Comparison of ENCODE assay signal across 1 cellular context in the genomic region with DNA sequence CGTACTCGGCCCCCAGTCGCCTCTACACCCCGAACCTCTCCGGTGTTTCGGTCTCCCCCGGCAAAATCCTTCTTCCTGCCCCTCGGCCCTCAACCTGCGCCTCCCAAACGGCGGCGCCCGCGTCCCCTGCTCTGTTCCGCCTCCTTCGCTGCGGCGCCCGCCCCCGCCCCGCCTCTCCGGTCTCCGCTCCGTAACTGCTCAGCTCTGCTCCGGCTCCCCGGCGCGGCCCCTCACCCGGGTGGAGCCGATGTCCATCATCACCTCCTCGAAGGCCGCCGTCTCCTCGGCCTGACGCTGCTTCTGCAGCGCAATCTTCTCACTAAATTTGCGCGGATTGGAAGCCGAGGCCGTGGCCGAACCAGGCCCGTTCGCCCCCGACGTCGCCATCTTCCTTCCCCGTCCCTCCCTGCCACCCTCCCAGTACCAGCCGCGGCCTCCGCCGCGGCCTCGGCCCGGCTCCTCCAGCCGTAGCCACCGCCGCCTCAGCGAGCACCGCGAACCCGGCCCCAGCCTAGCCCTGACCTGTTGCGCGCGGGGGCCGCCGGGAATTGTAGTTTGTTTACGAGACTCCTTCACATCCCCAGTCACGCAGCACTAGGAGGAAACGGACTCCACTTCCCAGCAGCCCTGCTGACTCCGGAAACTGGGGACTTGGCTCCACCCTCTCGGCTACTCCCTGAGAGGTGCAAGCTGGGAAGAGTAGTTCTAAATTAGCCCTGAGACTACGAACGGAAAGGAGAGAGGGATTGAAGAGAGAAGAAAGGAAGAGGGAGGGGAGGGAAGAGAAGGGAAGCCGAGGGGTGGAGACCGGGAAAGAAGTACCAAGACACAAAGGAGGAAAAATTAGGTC.
A peak's percentile ranks its signal among the peaks of the same experiment; 100 is the strongest.
TF ChIP-seq lines count a peak whose summit lies in the region.

A gene with protein sequence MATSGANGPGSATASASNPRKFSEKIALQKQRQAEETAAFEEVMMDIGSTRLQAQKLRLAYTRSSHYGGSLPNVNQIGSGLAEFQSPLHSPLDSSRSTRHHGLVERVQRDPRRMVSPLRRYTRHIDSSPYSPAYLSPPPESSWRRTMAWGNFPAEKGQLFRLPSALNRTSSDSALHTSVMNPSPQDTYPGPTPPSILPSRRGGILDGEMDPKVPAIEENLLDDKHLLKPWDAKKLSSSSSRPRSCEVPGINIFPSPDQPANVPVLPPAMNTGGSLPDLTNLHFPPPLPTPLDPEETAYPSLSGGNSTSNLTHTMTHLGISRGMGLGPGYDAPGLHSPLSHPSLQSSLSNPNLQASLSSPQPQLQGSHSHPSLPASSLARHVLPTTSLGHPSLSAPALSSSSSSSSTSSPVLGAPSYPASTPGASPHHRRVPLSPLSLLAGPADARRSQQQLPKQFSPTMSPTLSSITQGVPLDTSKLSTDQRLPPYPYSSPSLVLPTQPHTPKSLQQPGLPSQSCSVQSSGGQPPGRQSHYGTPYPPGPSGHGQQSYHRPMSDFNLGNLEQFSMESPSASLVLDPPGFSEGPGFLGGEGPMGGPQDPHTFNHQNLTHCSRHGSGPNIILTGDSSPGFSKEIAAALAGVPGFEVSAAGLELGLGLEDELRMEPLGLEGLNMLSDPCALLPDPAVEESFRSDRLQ (minus strand): TSS at position 502 of the 850 bp plus-strand sequence. CDS start 115 bp downstream, at position 387.

TF ChIP-seq in HepG2, 621 proteins besides CTCF, POLR2A, EP300 and RAD21 (continued from another document and continues in another):
- TF ChIP-seq ZBTB40 (IDR thresholded peaks at IDR 0.05) (0 out of 2 replicates have a peak, but pooled peaks have one; percentile 17), ZBTB40 (CRISPR knock-in tag; IDR thresholded peaks at IDR 0.05) (peak; percentile 57), SALL2 (CRISPR knock-in tag; IDR thresholded peaks at IDR 0.05) (peak; percentile 2; the same call in 1 of the 2 replicates), ZNF644 (CRISPR knock-in tag; IDR thresholded peaks at IDR 0.05; ENCODE audit: low read depth) (no peak), PAWR (CRISPR knock-in tag; IDR thresholded peaks at IDR 0.05; ENCODE audit: borderline replicate concordance) (no peak), TGIF2 (CRISPR knock-in tag; IDR thresholded peaks at IDR 0.05) (no peak), IRX3 (CRISPR knock-in tag; IDR thresholded peaks at IDR 0.05; ENCODE audit: borderline replicate concordance, low read depth) (no peak), ZNF746 (CRISPR knock-in tag; IDR thresholded peaks at IDR 0.05) (no peak; the same call in 1 of the 2 replicates), ZNF75D (CRISPR knock-in tag; IDR thresholded peaks at IDR 0.05; ENCODE audit: borderline replicate concordance) (no peak), NCOR1 (IDR thresholded peaks at IDR 0.05; ENCODE audit: borderline replicate concordance, low read length) (no peak), CCDC6 (CRISPR knock-in tag; IDR thresholded peaks at IDR 0.05) (0 out of 2 replicates have a peak, but pooled peaks have one; percentile 71), ZBTB7B (CRISPR knock-in tag; IDR thresholded peaks at IDR 0.05) (no peak), ZMYM3 (CRISPR knock-in tag; IDR thresholded peaks at IDR 0.05) (no peak), MEIS2 (CRISPR knock-in tag; IDR thresholded peaks at IDR 0.05) (peak; percentile 63; the same call in 1 of the 2 replicates), IRF1 (CRISPR knock-in tag; IDR thresholded peaks at IDR 0.05; ENCODE audit: low read depth) (no peak), ZNF747 (CRISPR knock-in tag; IDR thresholded peaks at IDR 0.05; ENCODE audit: borderline replicate concordance) (no peak), ZNF17 (CRISPR knock-in tag; IDR thresholded peaks at IDR 0.05) (no peak), TARDBP (CRISPR knock-in tag; IDR thresholded peaks at IDR 0.05) (peak; percentile 86), MIER3 (CRISPR knock-in tag; IDR thresholded peaks at IDR 0.05; ENCODE audit: borderline replicate concordance) (0 out of 2 replicates have a peak, but pooled peaks have one; percentile 56), ZNF382 (CRISPR knock-in tag; IDR thresholded peaks at IDR 0.05; ENCODE audit: borderline replicate concordance) (no peak), ZBTB49 (CRISPR knock-in tag; IDR thresholded peaks at IDR 0.05; ENCODE audit: borderline replicate concordance) (no peak), ZNF326 (CRISPR knock-in tag; IDR thresholded peaks at IDR 0.05; ENCODE audit: borderline replicate concordance) (no peak), SOX13 (IDR thresholded peaks at IDR 0.05) (no peak; the same call in 1 of the 2 replicates), SOX13 (CRISPR knock-in tag; conservative IDR thresholded peaks at IDR 0.05 in 1 of 2, IDR thresholded peaks at IDR 0.05 in 1 of 2) (0 out of 4 replicates have a peak, but pooled peaks of 1 of the 2 experiments have one; percentile 7), HNF4A (CRISPR knock-in tag; IDR thresholded peaks at IDR 0.05) (no peak), ZNF546 (CRISPR knock-in tag; conservative IDR thresholded peaks at IDR 0.05) (no peak), ZNF629 (CRISPR knock-in tag; conservative IDR thresholded peaks at IDR 0.05) (0 out of 2 replicates have a peak, but pooled peaks have one; percentile 31), MEIS1 (CRISPR knock-in tag; IDR thresholded peaks at IDR 0.05; ENCODE audit: borderline replicate concordance) (peak; percentile 32; the same call in 1 of the 2 replicates), MLX (CRISPR knock-in tag; IDR thresholded peaks at IDR 0.05) (no peak), TEAD3 (CRISPR knock-in tag; optimal IDR thresholded peaks at IDR 0.05; ENCODE audit: borderline replicate concordance) (no peak), ZNF350 (CRISPR knock-in tag; IDR thresholded peaks at IDR 0.05; ENCODE audit: borderline replicate concordance, low read depth) (0 out of 2 replicates have a peak, but pooled peaks have one; percentile 41), NBN (conservative IDR thresholded peaks at IDR 0.05) (no peak)
- TF ChIP-seq, protein P1, sequence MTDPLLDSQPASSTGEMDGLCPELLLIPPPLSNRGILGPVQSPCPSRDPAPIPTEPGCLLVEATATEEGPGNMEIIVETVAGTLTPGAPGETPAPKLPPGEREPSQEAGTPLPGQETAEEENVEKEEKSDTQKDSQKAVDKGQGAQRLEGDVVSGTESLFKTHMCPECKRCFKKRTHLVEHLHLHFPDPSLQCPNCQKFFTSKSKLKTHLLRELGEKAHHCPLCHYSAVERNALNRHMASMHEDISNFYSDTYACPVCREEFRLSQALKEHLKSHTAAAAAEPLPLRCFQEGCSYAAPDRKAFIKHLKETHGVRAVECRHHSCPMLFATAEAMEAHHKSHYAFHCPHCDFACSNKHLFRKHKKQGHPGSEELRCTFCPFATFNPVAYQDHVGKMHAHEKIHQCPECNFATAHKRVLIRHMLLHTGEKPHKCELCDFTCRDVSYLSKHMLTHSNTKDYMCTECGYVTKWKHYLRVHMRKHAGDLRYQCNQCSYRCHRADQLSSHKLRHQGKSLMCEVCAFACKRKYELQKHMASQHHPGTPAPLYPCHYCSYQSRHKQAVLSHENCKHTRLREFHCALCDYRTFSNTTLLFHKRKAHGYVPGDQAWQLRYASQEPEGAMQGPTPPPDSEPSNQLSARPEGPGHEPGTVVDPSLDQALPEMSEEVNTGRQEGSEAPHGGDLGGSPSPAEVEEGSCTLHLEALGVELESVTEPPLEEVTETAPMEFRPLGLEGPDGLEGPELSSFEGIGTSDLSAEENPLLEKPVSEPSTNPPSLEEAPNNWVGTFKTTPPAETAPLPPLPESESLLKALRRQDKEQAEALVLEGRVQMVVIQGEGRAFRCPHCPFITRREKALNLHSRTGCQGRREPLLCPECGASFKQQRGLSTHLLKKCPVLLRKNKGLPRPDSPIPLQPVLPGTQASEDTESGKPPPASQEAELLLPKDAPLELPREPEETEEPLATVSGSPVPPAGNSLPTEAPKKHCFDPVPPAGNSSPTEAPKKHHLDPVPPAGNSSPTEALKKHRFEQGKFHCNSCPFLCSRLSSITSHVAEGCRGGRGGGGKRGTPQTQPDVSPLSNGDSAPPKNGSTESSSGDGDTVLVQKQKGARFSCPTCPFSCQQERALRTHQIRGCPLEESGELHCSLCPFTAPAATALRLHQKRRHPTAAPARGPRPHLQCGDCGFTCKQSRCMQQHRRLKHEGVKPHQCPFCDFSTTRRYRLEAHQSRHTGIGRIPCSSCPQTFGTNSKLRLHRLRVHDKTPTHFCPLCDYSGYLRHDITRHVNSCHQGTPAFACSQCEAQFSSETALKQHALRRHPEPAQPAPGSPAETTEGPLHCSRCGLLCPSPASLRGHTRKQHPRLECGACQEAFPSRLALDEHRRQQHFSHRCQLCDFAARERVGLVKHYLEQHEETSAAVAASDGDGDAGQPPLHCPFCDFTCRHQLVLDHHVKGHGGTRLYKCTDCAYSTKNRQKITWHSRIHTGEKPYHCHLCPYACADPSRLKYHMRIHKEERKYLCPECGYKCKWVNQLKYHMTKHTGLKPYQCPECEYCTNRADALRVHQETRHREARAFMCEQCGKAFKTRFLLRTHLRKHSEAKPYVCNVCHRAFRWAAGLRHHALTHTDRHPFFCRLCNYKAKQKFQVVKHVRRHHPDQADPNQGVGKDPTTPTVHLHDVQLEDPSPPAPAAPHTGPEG (CRISPR knock-in tag; IDR thresholded peaks at IDR 0.05) = peak; percentile 79
